Comparison of ENCODE assay signal across 1 cellular context in the genomic region with DNA sequence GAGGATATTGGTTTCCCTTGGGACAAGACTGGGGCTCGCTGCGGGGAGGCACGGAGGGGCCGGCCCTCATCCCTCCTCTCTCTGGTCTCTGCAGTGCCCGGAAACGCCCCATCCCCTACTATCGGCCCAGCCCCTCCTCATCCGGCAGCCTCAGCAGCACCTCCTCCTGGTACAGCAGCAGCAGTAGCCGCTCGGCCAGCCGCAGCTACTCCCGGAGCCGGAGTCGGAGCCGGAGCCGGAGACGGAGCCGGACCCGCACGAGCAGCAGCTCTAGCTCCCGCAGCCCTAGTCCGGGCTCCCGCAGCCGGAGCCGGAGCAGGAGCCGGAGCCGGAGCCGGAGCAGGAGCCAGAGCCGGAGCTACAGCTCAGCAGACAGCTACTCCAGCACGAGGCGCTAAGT.
A peak's percentile ranks its signal among the peaks of the same experiment; 100 is the strongest.
TF ChIP-seq lines count a peak whose summit lies in the region.

No MANE protein-coding gene starts in this region.

TF ChIP-seq in WTC11, 78 proteins besides CTCF, POLR2A, EP300 and RAD21 (continued from another document and continues in another):
- TF ChIP-seq, protein P1, sequence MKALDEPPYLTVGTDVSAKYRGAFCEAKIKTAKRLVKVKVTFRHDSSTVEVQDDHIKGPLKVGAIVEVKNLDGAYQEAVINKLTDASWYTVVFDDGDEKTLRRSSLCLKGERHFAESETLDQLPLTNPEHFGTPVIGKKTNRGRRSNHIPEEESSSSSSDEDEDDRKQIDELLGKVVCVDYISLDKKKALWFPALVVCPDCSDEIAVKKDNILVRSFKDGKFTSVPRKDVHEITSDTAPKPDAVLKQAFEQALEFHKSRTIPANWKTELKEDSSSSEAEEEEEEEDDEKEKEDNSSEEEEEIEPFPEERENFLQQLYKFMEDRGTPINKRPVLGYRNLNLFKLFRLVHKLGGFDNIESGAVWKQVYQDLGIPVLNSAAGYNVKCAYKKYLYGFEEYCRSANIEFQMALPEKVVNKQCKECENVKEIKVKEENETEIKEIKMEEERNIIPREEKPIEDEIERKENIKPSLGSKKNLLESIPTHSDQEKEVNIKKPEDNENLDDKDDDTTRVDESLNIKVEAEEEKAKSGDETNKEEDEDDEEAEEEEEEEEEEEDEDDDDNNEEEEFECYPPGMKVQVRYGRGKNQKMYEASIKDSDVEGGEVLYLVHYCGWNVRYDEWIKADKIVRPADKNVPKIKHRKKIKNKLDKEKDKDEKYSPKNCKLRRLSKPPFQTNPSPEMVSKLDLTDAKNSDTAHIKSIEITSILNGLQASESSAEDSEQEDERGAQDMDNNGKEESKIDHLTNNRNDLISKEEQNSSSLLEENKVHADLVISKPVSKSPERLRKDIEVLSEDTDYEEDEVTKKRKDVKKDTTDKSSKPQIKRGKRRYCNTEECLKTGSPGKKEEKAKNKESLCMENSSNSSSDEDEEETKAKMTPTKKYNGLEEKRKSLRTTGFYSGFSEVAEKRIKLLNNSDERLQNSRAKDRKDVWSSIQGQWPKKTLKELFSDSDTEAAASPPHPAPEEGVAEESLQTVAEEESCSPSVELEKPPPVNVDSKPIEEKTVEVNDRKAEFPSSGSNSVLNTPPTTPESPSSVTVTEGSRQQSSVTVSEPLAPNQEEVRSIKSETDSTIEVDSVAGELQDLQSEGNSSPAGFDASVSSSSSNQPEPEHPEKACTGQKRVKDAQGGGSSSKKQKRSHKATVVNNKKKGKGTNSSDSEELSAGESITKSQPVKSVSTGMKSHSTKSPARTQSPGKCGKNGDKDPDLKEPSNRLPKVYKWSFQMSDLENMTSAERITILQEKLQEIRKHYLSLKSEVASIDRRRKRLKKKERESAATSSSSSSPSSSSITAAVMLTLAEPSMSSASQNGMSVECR (CRISPR knock-in tag; IDR thresholded peaks at IDR 0.05; ENCODE audit: borderline replicate concordance): peak; percentile 25; the same call in 1 of the 2 replicates
- TF ChIP-seq, protein P2, sequence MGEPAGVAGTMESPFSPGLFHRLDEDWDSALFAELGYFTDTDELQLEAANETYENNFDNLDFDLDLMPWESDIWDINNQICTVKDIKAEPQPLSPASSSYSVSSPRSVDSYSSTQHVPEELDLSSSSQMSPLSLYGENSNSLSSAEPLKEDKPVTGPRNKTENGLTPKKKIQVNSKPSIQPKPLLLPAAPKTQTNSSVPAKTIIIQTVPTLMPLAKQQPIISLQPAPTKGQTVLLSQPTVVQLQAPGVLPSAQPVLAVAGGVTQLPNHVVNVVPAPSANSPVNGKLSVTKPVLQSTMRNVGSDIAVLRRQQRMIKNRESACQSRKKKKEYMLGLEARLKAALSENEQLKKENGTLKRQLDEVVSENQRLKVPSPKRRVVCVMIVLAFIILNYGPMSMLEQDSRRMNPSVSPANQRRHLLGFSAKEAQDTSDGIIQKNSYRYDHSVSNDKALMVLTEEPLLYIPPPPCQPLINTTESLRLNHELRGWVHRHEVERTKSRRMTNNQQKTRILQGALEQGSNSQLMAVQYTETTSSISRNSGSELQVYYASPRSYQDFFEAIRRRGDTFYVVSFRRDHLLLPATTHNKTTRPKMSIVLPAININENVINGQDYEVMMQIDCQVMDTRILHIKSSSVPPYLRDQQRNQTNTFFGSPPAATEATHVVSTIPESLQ (CRISPR knock-in tag; IDR thresholded peaks at IDR 0.05): no peak
- TF ChIP-seq ELF4 (CRISPR knock-in tag; IDR thresholded peaks at IDR 0.05; ENCODE audit: low read depth): no peak
- TF ChIP-seq NFATC4 (CRISPR knock-in tag; IDR thresholded peaks at IDR 0.05): peak; percentile 63; the same call in 1 of the 2 replicates
- TF ChIP-seq, protein P3, sequence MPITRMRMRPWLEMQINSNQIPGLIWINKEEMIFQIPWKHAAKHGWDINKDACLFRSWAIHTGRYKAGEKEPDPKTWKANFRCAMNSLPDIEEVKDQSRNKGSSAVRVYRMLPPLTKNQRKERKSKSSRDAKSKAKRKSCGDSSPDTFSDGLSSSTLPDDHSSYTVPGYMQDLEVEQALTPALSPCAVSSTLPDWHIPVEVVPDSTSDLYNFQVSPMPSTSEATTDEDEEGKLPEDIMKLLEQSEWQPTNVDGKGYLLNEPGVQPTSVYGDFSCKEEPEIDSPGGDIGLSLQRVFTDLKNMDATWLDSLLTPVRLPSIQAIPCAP (CRISPR knock-in tag; IDR thresholded peaks at IDR 0.05): no peak
- TF ChIP-seq, protein P4, sequence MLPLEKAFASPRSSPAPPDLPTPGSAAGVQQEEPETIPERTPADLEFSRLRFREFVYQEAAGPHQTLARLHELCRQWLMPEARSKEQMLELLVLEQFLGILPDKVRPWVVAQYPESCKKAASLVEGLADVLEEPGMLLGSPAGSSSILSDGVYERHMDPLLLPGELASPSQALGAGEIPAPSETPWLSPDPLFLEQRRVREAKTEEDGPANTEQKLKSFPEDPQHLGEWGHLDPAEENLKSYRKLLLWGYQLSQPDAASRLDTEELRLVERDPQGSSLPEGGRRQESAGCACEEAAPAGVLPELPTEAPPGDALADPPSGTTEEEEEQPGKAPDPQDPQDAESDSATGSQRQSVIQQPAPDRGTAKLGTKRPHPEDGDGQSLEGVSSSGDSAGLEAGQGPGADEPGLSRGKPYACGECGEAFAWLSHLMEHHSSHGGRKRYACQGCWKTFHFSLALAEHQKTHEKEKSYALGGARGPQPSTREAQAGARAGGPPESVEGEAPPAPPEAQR (CRISPR knock-in tag; IDR thresholded peaks at IDR 0.05): peak; percentile 59; the same call in 1 of the 2 replicates
- TF ChIP-seq, protein P5, sequence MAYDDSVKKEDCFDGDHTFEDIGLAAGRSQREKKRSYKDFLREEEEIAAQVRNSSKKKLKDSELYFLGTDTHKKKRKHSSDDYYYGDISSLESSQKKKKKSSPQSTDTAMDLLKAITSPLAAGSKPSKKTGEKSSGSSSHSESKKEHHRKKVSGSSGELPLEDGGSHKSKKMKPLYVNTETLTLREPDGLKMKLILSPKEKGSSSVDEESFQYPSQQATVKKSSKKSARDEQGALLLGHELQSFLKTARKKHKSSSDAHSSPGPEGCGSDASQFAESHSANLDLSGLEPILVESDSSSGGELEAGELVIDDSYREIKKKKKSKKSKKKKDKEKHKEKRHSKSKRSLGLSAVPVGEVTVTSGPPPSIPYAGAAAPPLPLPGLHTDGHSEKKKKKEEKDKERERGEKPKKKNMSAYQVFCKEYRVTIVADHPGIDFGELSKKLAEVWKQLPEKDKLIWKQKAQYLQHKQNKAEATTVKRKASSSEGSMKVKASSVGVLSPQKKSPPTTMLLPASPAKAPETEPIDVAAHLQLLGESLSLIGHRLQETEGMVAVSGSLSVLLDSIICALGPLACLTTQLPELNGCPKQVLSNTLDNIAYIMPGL (CRISPR knock-in tag; IDR thresholded peaks at IDR 0.05): peak; percentile 58; the same call in 1 of the 2 replicates
- TF ChIP-seq ZNF219 (CRISPR knock-in tag; IDR thresholded peaks at IDR 0.05; ENCODE audit: borderline replicate concordance): no peak
- TF ChIP-seq PRRX2 (CRISPR knock-in tag; IDR thresholded peaks at IDR 0.05): 0 out of 2 replicates have a peak, but pooled peaks have one; percentile 67
- no peak for TF ChIP-seq ESRRA (CRISPR knock-in tag; IDR thresholded peaks at IDR 0.05; ENCODE audit: borderline replicate concordance)
- TF ChIP-seq, protein P6, sequence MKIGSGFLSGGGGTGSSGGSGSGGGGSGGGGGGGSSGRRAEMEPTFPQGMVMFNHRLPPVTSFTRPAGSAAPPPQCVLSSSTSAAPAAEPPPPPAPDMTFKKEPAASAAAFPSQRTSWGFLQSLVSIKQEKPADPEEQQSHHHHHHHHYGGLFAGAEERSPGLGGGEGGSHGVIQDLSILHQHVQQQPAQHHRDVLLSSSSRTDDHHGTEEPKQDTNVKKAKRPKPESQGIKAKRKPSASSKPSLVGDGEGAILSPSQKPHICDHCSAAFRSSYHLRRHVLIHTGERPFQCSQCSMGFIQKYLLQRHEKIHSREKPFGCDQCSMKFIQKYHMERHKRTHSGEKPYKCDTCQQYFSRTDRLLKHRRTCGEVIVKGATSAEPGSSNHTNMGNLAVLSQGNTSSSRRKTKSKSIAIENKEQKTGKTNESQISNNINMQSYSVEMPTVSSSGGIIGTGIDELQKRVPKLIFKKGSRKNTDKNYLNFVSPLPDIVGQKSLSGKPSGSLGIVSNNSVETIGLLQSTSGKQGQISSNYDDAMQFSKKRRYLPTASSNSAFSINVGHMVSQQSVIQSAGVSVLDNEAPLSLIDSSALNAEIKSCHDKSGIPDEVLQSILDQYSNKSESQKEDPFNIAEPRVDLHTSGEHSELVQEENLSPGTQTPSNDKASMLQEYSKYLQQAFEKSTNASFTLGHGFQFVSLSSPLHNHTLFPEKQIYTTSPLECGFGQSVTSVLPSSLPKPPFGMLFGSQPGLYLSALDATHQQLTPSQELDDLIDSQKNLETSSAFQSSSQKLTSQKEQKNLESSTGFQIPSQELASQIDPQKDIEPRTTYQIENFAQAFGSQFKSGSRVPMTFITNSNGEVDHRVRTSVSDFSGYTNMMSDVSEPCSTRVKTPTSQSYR (CRISPR knock-in tag; IDR thresholded peaks at IDR 0.05): 0 out of 2 replicates have a peak, but pooled peaks have one; percentile 14
- TF ChIP-seq, protein P7, sequence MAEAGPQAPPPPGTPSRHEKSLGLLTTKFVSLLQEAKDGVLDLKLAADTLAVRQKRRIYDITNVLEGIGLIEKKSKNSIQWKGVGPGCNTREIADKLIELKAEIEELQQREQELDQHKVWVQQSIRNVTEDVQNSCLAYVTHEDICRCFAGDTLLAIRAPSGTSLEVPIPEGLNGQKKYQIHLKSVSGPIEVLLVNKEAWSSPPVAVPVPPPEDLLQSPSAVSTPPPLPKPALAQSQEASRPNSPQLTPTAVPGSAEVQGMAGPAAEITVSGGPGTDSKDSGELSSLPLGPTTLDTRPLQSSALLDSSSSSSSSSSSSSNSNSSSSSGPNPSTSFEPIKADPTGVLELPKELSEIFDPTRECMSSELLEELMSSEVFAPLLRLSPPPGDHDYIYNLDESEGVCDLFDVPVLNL (CRISPR knock-in tag; IDR thresholded peaks at IDR 0.05; ENCODE audit: borderline replicate concordance, low read depth): no peak
- TF ChIP-seq SP1 (CRISPR knock-in tag; conservative IDR thresholded peaks at IDR 0.05): 0 out of 2 replicates have a peak, but pooled peaks have one; percentile 45
- TF ChIP-seq, protein P8, sequence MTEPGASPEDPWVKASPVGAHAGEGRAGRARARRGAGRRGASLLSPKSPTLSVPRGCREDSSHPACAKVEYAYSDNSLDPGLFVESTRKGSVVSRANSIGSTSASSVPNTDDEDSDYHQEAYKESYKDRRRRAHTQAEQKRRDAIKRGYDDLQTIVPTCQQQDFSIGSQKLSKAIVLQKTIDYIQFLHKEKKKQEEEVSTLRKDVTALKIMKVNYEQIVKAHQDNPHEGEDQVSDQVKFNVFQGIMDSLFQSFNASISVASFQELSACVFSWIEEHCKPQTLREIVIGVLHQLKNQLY (CRISPR knock-in tag; IDR thresholded peaks at IDR 0.05): no peak
- TF ChIP-seq OVOL2 (CRISPR knock-in tag; IDR thresholded peaks at IDR 0.05; ENCODE audit: borderline replicate concordance): no peak
- TF ChIP-seq ZNF317 (CRISPR knock-in tag; IDR thresholded peaks at IDR 0.05; ENCODE audit: borderline replicate concordance, low read depth): no peak
- TF ChIP-seq SOX15 (CRISPR knock-in tag; IDR thresholded peaks at IDR 0.05): no peak
- TF ChIP-seq SMAD4 (CRISPR knock-in tag; IDR thresholded peaks at IDR 0.05): no peak
- TF ChIP-seq ZNF396 (CRISPR knock-in tag; IDR thresholded peaks at IDR 0.05; ENCODE audit: borderline replicate concordance): no peak
- TF ChIP-seq ZNF416 (CRISPR knock-in tag; IDR thresholded peaks at IDR 0.05): no peak
- no peak for TF ChIP-seq JUN (CRISPR knock-in tag; IDR thresholded peaks at IDR 0.05)
- TF ChIP-seq, protein P9, sequence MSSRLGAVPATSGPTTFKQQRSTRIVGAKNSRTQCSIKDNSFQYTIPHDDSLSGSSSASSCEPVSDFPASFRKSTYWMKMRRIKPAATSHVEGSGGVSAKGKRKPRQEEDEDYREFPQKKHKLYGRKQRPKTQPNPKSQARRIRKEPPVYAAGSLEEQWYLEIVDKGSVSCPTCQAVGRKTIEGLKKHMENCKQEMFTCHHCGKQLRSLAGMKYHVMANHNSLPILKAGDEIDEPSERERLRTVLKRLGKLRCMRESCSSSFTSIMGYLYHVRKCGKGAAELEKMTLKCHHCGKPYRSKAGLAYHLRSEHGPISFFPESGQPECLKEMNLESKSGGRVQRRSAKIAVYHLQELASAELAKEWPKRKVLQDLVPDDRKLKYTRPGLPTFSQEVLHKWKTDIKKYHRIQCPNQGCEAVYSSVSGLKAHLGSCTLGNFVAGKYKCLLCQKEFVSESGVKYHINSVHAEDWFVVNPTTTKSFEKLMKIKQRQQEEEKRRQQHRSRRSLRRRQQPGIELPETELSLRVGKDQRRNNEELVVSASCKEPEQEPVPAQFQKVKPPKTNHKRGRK (CRISPR knock-in tag; IDR thresholded peaks at IDR 0.05; ENCODE audit: borderline replicate concordance): no peak
- no peak for TF ChIP-seq ZNF423 (CRISPR knock-in tag; IDR thresholded peaks at IDR 0.05)
- TF ChIP-seq, protein P10, sequence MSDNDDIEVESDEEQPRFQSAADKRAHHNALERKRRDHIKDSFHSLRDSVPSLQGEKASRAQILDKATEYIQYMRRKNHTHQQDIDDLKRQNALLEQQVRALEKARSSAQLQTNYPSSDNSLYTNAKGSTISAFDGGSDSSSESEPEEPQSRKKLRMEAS (CRISPR knock-in tag; IDR thresholded peaks at IDR 0.05): peak; percentile 26; the same call in 1 of the 2 replicates
- TF ChIP-seq, protein P11, sequence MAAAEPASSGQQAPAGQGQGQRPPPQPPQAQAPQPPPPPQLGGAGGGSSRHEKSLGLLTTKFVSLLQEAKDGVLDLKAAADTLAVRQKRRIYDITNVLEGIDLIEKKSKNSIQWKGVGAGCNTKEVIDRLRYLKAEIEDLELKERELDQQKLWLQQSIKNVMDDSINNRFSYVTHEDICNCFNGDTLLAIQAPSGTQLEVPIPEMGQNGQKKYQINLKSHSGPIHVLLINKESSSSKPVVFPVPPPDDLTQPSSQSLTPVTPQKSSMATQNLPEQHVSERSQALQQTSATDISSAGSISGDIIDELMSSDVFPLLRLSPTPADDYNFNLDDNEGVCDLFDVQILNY (CRISPR knock-in tag; IDR thresholded peaks at IDR 0.05): no peak
- TF ChIP-seq, protein P12, sequence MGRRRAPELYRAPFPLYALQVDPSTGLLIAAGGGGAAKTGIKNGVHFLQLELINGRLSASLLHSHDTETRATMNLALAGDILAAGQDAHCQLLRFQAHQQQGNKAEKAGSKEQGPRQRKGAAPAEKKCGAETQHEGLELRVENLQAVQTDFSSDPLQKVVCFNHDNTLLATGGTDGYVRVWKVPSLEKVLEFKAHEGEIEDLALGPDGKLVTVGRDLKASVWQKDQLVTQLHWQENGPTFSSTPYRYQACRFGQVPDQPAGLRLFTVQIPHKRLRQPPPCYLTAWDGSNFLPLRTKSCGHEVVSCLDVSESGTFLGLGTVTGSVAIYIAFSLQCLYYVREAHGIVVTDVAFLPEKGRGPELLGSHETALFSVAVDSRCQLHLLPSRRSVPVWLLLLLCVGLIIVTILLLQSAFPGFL (CRISPR knock-in tag; IDR thresholded peaks at IDR 0.05; ENCODE audit: borderline replicate concordance): no peak
- TF ChIP-seq, protein P13, sequence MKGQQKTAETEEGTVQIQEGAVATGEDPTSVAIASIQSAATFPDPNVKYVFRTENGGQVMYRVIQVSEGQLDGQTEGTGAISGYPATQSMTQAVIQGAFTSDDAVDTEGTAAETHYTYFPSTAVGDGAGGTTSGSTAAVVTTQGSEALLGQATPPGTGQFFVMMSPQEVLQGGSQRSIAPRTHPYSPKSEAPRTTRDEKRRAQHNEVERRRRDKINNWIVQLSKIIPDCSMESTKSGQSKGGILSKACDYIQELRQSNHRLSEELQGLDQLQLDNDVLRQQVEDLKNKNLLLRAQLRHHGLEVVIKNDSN (CRISPR knock-in tag; IDR thresholded peaks at IDR 0.05): no peak
- no peak for TF ChIP-seq RELA (CRISPR knock-in tag; IDR thresholded peaks at IDR 0.05; ENCODE audit: borderline replicate concordance)
- TF ChIP-seq, protein P14, sequence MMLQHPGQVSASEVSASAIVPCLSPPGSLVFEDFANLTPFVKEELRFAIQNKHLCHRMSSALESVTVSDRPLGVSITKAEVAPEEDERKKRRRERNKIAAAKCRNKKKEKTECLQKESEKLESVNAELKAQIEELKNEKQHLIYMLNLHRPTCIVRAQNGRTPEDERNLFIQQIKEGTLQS (CRISPR knock-in tag; conservative IDR thresholded peaks at IDR 0.05): no peak
- no peak for TF ChIP-seq EMX1 (CRISPR knock-in tag; IDR thresholded peaks at IDR 0.05)
- no peak for TF ChIP-seq ATF1 (CRISPR knock-in tag; IDR thresholded peaks at IDR 0.05)
